8 cellular contexts compared by ENCODE assay signal in genomic region chr22:18022851-18023250, GRCh38. TPM values are rescaled to one million over a fixed set of nuclear protein-coding genes. Genes with fewer than 3 reads are reported as not detected.
DNase-seq lines count a peak whose midpoint lies in the region; ATAC-seq and TF ChIP-seq lines count a peak whose summit lies in the region.

No MANE protein-coding gene starts in this region.

- no peak overlapping the region for H3K18ac ChIP-seq in H9 (ENCODE audit: insufficient read length, low read depth, low read length)

- H3K4me1 Mint-ChIP-seq in H9 (peaks cover 25 to 32% of the 10 kb centered on the region in 2 experiments), glutamatergic neuron (ENCODE audit: low read depth, unreplicated experiment) (peaks cover 15% of the 10 kb centered on the region)

- peak overlapping the region in 2 of 3 experiments; percentile 36 to 66; a peak in 1 of 7 replicates for H3K27ac Mint-ChIP-seq in H9
- peak overlapping the region; percentile 1 for H3K27ac Mint-ChIP-seq in glutamatergic neuron (ENCODE audit: unreplicated experiment)

- H3K9ac ChIP-seq in H9 (ENCODE audit: extremely low read depth, insufficient read length, low read length): no peak overlapping the region

- no peak overlapping the region for H3K56ac ChIP-seq in H9 (ENCODE audit: insufficient read length, low read depth, low read length)

- H3K9me3 Mint-ChIP-seq in H9 (no peaks in the 10 kb centered on the region), glutamatergic neuron (ENCODE audit: unreplicated experiment) (peaks cover 3% of the 10 kb centered on the region)

- no peak for DNase-seq in H9
- DNase-seq in RWPE2 (ENCODE audit: low spot score): no peak
- DNase-seq in glutamatergic neuron: no peak
- no peak for DNase-seq in sigmoid colon
- no peak for DNase-seq in kidney glomerular epithelial cell (lab: John Stamatoyannopoulos, UW)
- DNase-seq in T1000 (lab: John Stamatoyannopoulos, UW): no peak
- DNase-seq in NCI-H748 (lab: John Stamatoyannopoulos, UW; ENCODE audit: unreplicated experiment): no peak

- H3K23ac ChIP-seq in H9 (ENCODE audit: insufficient read length, low read depth, low read length): no peak overlapping the region

- H2BK5ac ChIP-seq in H9 (ENCODE audit: insufficient read length, low read length): no peak overlapping the region

- H4K20me1 ChIP-seq in H9 (ENCODE audit: control insufficient read depth, insufficient read depth, insufficient read length): no peaks in the 10 kb centered on the region

- H2BK15ac ChIP-seq in H9 (ENCODE audit: low read depth, low read length): no peak overlapping the region

- ATAC-seq in RWPE2 (ENCODE audit: low read depth) (no peak), HG02840 (IDR thresholded peaks at IDR 0.05; ENCODE audit: low FRiP score, unreplicated experiment) (no peak)

- H3K27me3 Mint-ChIP-seq in H9 (ENCODE audit: low read depth) (peaks cover 54% of the 10 kb centered on the region), glutamatergic neuron (ENCODE audit: unreplicated experiment) (peaks cover 20% of the 10 kb centered on the region)

- no peak overlapping the region for H3K14ac ChIP-seq in H9 (ENCODE audit: insufficient read depth, low read length)

- H3K4me1 ChIP-seq in H9 (ENCODE audit: insufficient read depth, low read length) (0 out of 2 replicates have a peak, but pooled peaks cover 3% of the 10 kb centered on the region), RWPE2 (ENCODE audit: insufficient read depth, poor library complexity, severe bottlenecking) (peaks cover 22% of the 10 kb centered on the region), sigmoid colon (peaks cover 2 to 42% (median 26%) of the 10 kb centered on the region in 4 donors)

- H2BK20ac ChIP-seq in H9 (ENCODE audit: low read depth, low read length, poor library complexity, severe bottlenecking): no peak overlapping the region

- no CpG with 5 or more reads among the region's 3 CpGs for WGBS in H9 (ENCODE audit: extremely low coverage, insufficient read length, low lambda C conversion rate)
- WGBS in sigmoid colon, 2 donors: 38 to 68% methylated on average over 3 of the region's 3 CpGs

- H3K4me3 ChIP-seq in RWPE2 (ENCODE audit: severe bottlenecking): no peak overlapping the region
- H3K4me3 ChIP-seq in sigmoid colon: peak overlapping the region in 3 of 4 donors; percentile 75 to 78 (median 78)

- H3T11ph ChIP-seq in H9 (ENCODE audit: low read length): no peak overlapping the region

- intact Hi-C loops in sigmoid colon (cut with DNase I): loop anchor here (2.0 to 5.0 kb wide), 4 partner anchors 20 to 192 kb away; no protein-coding TSS in a partner anchor

- TF ChIP-seq EP300 in sigmoid colon (IDR thresholded peaks at IDR 0.05): no peak

- H3K4ac ChIP-seq in H9 (ENCODE audit: low read depth, low read length): no peak overlapping the region

- peak overlapping the region; percentile 100 for H3K4me2 ChIP-seq in H9 (ENCODE audit: insufficient read depth, insufficient read length, low read length)

- H2AK5ac ChIP-seq in H9 (ENCODE audit: insufficient read length, low read length): no peak overlapping the region

- no peaks in the 10 kb centered on the region for H3K9me3 ChIP-seq in H9 (ENCODE audit: control insufficient read depth, low read depth, low read length)
- no peaks in the 10 kb centered on the region for H3K9me3 ChIP-seq in RWPE2 (ENCODE audit: severe bottlenecking)
- no peaks in the 10 kb centered on the region for H3K9me3 ChIP-seq in sigmoid colon

- no peak overlapping the region for H2AFZ ChIP-seq in H9 (ENCODE audit: low read length)

- H3K4me3 Mint-ChIP-seq in H9: peak overlapping the region; percentile 76 to 77
- peak overlapping the region; percentile 99 for H3K4me3 Mint-ChIP-seq in glutamatergic neuron (ENCODE audit: unreplicated experiment)

- H3K27ac ChIP-seq in H9 (ENCODE audit: insufficient read length, low read depth, low read length) (no peak overlapping the region), RWPE2 (ENCODE audit: poor library complexity, severe bottlenecking) (peak overlapping the region; percentile 86), sigmoid colon (peak overlapping the region; percentile 87 to 95 (median 90))

- H4K91ac ChIP-seq in H9 (ENCODE audit: insufficient read length, low read depth, low read length): no peak overlapping the region

- H3K23me2 ChIP-seq in H9 (ENCODE audit: insufficient read length, low read depth, low read length, poor library complexity, severe bottlenecking): peaks cover 12% of the 10 kb centered on the region

- H3K36me3 ChIP-seq in RWPE2 (ENCODE audit: low read depth): peaks cover 4% of the 10 kb centered on the region; the same call in 1 of the 2 replicates
- H3K36me3 ChIP-seq in sigmoid colon: no peaks in the 10 kb centered on the region

- TF ChIP-seq POLR2A in sigmoid colon (IDR thresholded peaks at IDR 0.05): no peak

- H3K79me1 ChIP-seq in H9 (ENCODE audit: insufficient read depth, low read depth, low read length, poor library complexity, severe bottlenecking): no peaks in the 10 kb centered on the region

- no peak for TF ChIP-seq CTCF in H9 (conservative IDR thresholded peaks at IDR 0.05)
- no peak for TF ChIP-seq CTCF in RWPE2 (IDR thresholded peaks at IDR 0.05; ENCODE audit: poor library complexity, severe bottlenecking)
- TF ChIP-seq CTCF in glutamatergic neuron (IDR thresholded peaks at IDR 0.05; ENCODE audit: partially characterized antibody, unreplicated experiment): no peak
- no peak for TF ChIP-seq CTCF in sigmoid colon (IDR thresholded peaks at IDR 0.05)

- H4K5ac ChIP-seq in H9 (ENCODE audit: insufficient read length, low read depth, low read length): no peak overlapping the region

- no peaks in the 10 kb centered on the region for H3K79me2 ChIP-seq in H9 (ENCODE audit: insufficient read depth, low read length)

- no peak overlapping the region for H2BK12ac ChIP-seq in H9 (ENCODE audit: insufficient read length, low read depth, low read length)

- H3K36me3 Mint-ChIP-seq in H9 (ENCODE audit: insufficient read depth in 1 of 3, low read depth in 3 of 3): no peaks in the 10 kb centered on the region
- H3K36me3 Mint-ChIP-seq in glutamatergic neuron (ENCODE audit: unreplicated experiment): no peaks in the 10 kb centered on the region

- no peak overlapping the region for H4K8ac ChIP-seq in H9 (replicated peaks; ENCODE audit: insufficient read length, low read depth, low read length)

- peaks cover 16% of the 10 kb centered on the region; the same call in 1 of the 2 replicates for H3K27me3 ChIP-seq in H9 (ENCODE audit: insufficient read depth, low read length)
- no peaks in the 10 kb centered on the region for H3K27me3 ChIP-seq in RWPE2 (ENCODE audit: insufficient read depth, poor library complexity, severe bottlenecking)
- no peaks in the 10 kb centered on the region for H3K27me3 ChIP-seq in sigmoid colon

- no peak overlapping the region for H2BK120ac ChIP-seq in H9 (ENCODE audit: low read depth, low read length, poor library complexity, severe bottlenecking)

RNA-seq across cellular contexts. Expression of gene MICAL3, which starts 1.5 kb away (rescaled TPM):
- total RNA-seq in H9 (2021) (41.6 and 50.2 TPM in 2 replicates), glutamatergic neuron (ENCODE audit: unreplicated experiment) (132 TPM), sigmoid colon (10 to 100 TPM; 26.3 to 94.2 (median 45.0) TPM)
- polyA plus RNA-seq in sigmoid colon: 10 to 100 TPM in 2 of 3 donors, 1 to 10 TPM in 1; 9.6 to 36.3 (median 16.9) TPM

RNA-seq across cellular contexts. Expression of gene PEX26, which starts 54.9 kb away (rescaled TPM):
- total RNA-seq in H9 (2021): 35.4 and 37.0 TPM in 2 replicates
- total RNA-seq in glutamatergic neuron (ENCODE audit: unreplicated experiment): 49.8 TPM
- total RNA-seq in sigmoid colon: 10 to 100 TPM; 13.3 to 21.3 (median 17.7) TPM
- 100 to 1,000 TPM in 1 of 3 donors, 10 to 100 TPM in 2; 45.0 to 124 (median 85.1) TPM for polyA plus RNA-seq in sigmoid colon
